ENCODE assay signal across 8 cellular contexts in genomic region chr3:26712211-26713026, GRCh38.
DNase-seq lines count a peak whose midpoint lies in the region; ATAC-seq and TF ChIP-seq lines count a peak whose summit lies in the region.

No MANE protein-coding gene starts in this region.

- ATAC-seq in GM18868 (IDR thresholded peaks at IDR 0.05; ENCODE audit: unreplicated experiment) (peak; percentile 94), HG03039 (IDR thresholded peaks at IDR 0.05; ENCODE audit: unreplicated experiment) (peak; percentile 76), lower lobe of right lung (peak; percentile 46 to 68), GM18519 (IDR thresholded peaks at IDR 0.05; ENCODE audit: low FRiP score, unreplicated experiment) (no peak)

- H3K9me3 ChIP-seq in lower lobe of right lung, result no peaks in the 10 kb centered on the region
- H3K9me3 ChIP-seq in vagina, result no peaks in the 10 kb centered on the region

- no peaks in the 10 kb centered on the region for H3K36me3 ChIP-seq in lower lobe of right lung
- no peaks in the 10 kb centered on the region for H3K36me3 ChIP-seq in vagina

- no peak overlapping the region for H3K4me3 ChIP-seq in lower lobe of right lung
- H3K4me3 ChIP-seq in vagina, result no peak overlapping the region

- no peak overlapping the region for H3K27ac ChIP-seq in lower lobe of right lung
- no peak overlapping the region for H3K27ac ChIP-seq in vagina

- intact Hi-C loops in lower lobe of right lung (cut with DNase I) (no loop called here), vagina (cut with DNase I) (no loop called here)

- TF ChIP-seq CTCF in lower lobe of right lung (IDR thresholded peaks at IDR 0.05), result peak; percentile 59
- peak in 1 of 3 experiments; percentile 32 for TF ChIP-seq CTCF in vagina (IDR thresholded peaks at IDR 0.05)

- no peaks in the 10 kb centered on the region for H3K27me3 ChIP-seq in lower lobe of right lung (ENCODE audit: low read depth)
- no peaks in the 10 kb centered on the region for H3K27me3 ChIP-seq in vagina

- TF ChIP-seq POLR2A in vagina (IDR thresholded peaks at IDR 0.05), result no peak

- DNase-seq in CD1c-positive myeloid dendritic cell (ENCODE audit: extremely low spot score) (peak; percentile 20), NCI-H345 treated with DMSO at 0.1 percent for 48 hours (lab: John Stamatoyannopoulos, UW; ENCODE audit: unreplicated experiment) (peak; percentile 33), lower lobe of right lung (no peak), vagina (ENCODE audit: extremely low spot score in 2 of 2) (no peak)
- peak; percentile 12 for DNase-seq in central memory CD4-positive, alpha-beta T cell

- H3K4me1 ChIP-seq in lower lobe of right lung, result no peaks in the 10 kb centered on the region
- no peaks in the 10 kb centered on the region for H3K4me1 ChIP-seq in vagina

Comparison
In these comparisons a context has a peak if more than half of its experiments do, and no peak if none do; other contexts are left out.
1. DNase-seq: peak in CD1c-positive myeloid dendritic cell (single experiment), NCI-H345 treated with DMSO at 0.1 percent for 48 hours (single experiment) and central memory CD4-positive, alpha-beta T cell (single experiment); none in lower lobe of right lung (single experiment) and vagina (0 of 2).